ENCODE assay signal across 20 cellular contexts in genomic region chr4:110963621-110964020, GRCh38.
"Had no signal": no experiment of that assay in that cellular context is flagged by ENCODE, and none has a peak within 500 bp of the region (broad histone marks: within the 10 kb centered on the region; RNA-seq: fewer than 3 reads in every experiment).

No MANE protein-coding gene starts in this region.

- H3K36me3 ChIP-seq: colonic mucosa, gastrocnemius medialis, heart right ventricle, ovary, right lobe of liver, stomach, thoracic aorta, transverse colon had no signal

- H3K4me3 Mint-ChIP-seq: immature natural killer cell; naive thymus-derived CD4-positive, alpha-beta T cell had no signal

- H3K27ac ChIP-seq: colonic mucosa, gastrocnemius medialis, heart right ventricle, ovary, right lobe of liver, stomach, thoracic aorta, transverse colon had no signal

- DNase-seq: caudate nucleus; colonic mucosa; dermis blood vessel endothelial cell; erythroblast; gastrocnemius medialis; heart right ventricle; immature natural killer cell; kidney; left colon; mesendoderm; naive thymus-derived CD4-positive, alpha-beta T cell; ovary; retina; right lobe of liver; stimulated activated naive CD4-positive, alpha-beta T cell; stomach; substantia nigra; transverse colon had no signal

- H3K27ac Mint-ChIP-seq: immature natural killer cell; naive thymus-derived CD4-positive, alpha-beta T cell; progenitor cell of endocrine pancreas had no signal

- H3K4me1 ChIP-seq: colonic mucosa, gastrocnemius medialis, heart right ventricle, right lobe of liver, stomach, transverse colon had no signal

- H3K27me3 Mint-ChIP-seq: naive thymus-derived CD4-positive, alpha-beta T cell had no signal

- H3K36me3 Mint-ChIP-seq: immature natural killer cell; naive thymus-derived CD4-positive, alpha-beta T cell had no signal

- ATAC-seq: gastrocnemius medialis; heart right ventricle; left colon; naive thymus-derived CD4-positive, alpha-beta T cell; right lobe of liver had no signal

- H3K27me3 ChIP-seq: colonic mucosa, gastrocnemius medialis, ovary, right lobe of liver had no signal

- H3K9me3 ChIP-seq: colonic mucosa, gastrocnemius medialis, heart right ventricle, ovary, right lobe of liver, stomach, thoracic aorta, transverse colon had no signal

- H3K4me1 Mint-ChIP-seq: immature natural killer cell; naive thymus-derived CD4-positive, alpha-beta T cell had no signal

- H3K4me3 ChIP-seq: colonic mucosa, gastrocnemius medialis, heart right ventricle, ovary, right lobe of liver, stomach, thoracic aorta, transverse colon had no signal
